In genomic region chr16:13262270-13263090, GRCh38 we compare ENCODE assay signal across 29 cellular contexts.
"Had no signal": no experiment of that assay in that cellular context is flagged by ENCODE, and none has a peak within 500 bp of the region (broad histone marks: within the 10 kb centered on the region; RNA-seq: fewer than 3 reads in every experiment).

No MANE protein-coding gene starts in this region.

- H3K27ac ChIP-seq: neutrophil, pancreas, prostate gland, right atrium auricular region, skin epidermis, spleen, suprapubic skin, testis, tibial artery, transverse colon, upper lobe of right lung, uterus had no signal

- H3K4me1 ChIP-seq: pancreas, prostate gland, right atrium auricular region, spleen, suprapubic skin, testis, tibial artery, transverse colon, upper lobe of right lung, uterus had no signal

- H3K4me2 ChIP-seq: smooth muscle cell had no signal

- H3K9me3 ChIP-seq: neutrophil, pancreas, prostate gland, right atrium auricular region, suprapubic skin, testis, upper lobe of right lung, uterus had no signal

- ATAC-seq: naive thymus-derived CD8-positive, alpha-beta T cell; natural killer cell treated with Interleukin-12 subunit alpha and Interleukin-12 subunit beta and Interleukin-15 and Interleukin-18, amount 100 ng/mL, for 72 hours; pancreas; sciatic nerve; stimulated activated memory B cell treated with anti-CD40 and anti-IgM and Interleukin-4, amounts not matched to agents 10 μg/mL and 1 μg/mL and 100 μg/mL, for 72 hours; stimulated activated naive CD8-positive, alpha-beta T cell treated with anti-CD3 and anti-CD28 coated beads, Interleukin-15, amount 100 ng/mL, for 72 hours; stimulated activated naive CD8-positive, alpha-beta T cell treated with anti-CD3 and anti-CD28 coated beads, Interleukin-15, Interleukin-2, amounts not matched to agents 100 U/mL and 50 U/mL, for 24 hours; upper lobe of right lung had no signal

- H3K36me3 ChIP-seq: neutrophil, pancreas, prostate gland, right atrium auricular region, spleen, suprapubic skin, tibial artery, transverse colon, upper lobe of right lung, uterus had no signal

- H3K27me3 ChIP-seq: neutrophil, right atrium auricular region, testis, tibial artery, transverse colon, upper lobe of right lung, uterus had no signal

- FAIRE-seq: pancreas had no signal

- DNase-seq: naive thymus-derived CD8-positive, alpha-beta T cell; nephron progenitor cell; nucleus accumbens; pancreas; retina; spleen; stimulated activated CD4-positive, alpha-beta T cell treated with anti-CD3 and anti-CD28 coated beads, Interleukin-12 subunit alpha, Interleukin-12 subunit beta, amount 100 ng/mL, for 4 hours; stimulated activated CD4-positive, alpha-beta T cell treated with anti-CD3 and anti-CD28 coated beads, Interleukin-1b, Interleukin-23, amount 100 ng/mL, for 48 hours; stimulated activated CD4-positive, alpha-beta T cell treated with anti-CD3 and anti-CD28 coated beads, Interleukin-4, amount 100 ng/mL, for 1 hour; stimulated activated CD4-positive, alpha-beta T cell treated with anti-CD3 and anti-CD28 coated beads, Interleukin-4, amount 100 ng/mL, for 4 hours; stimulated activated CD8-positive, alpha-beta memory T cell treated with anti-CD3 and anti-CD28 coated beads, Interleukin-4, amount 100 ng/mL, for 48 hours; stimulated activated naive CD4-positive, alpha-beta T cell; stimulated activated naive CD8-positive, alpha-beta T cell treated with anti-CD3 and anti-CD28 coated beads, Interleukin-15, amount 100 ng/mL, for 72 hours; stimulated activated naive CD8-positive, alpha-beta T cell treated with anti-CD3 and anti-CD28 coated beads, Interleukin-15, Interleukin-2, amounts not matched to agents 100 U/mL and 50 U/mL, for 24 hours; substantia nigra; testis; tibial artery; transverse colon; upper lobe of right lung; uterus had no signal

- H3K4me3 ChIP-seq: pancreas, prostate gland, right atrium auricular region, skin epidermis, smooth muscle cell, spleen, suprapubic skin, testis, tibial artery, transverse colon, upper lobe of right lung, uterus had no signal
